In genomic region chr22:25076281-25076680, GRCh38 we compare ENCODE assay signal across 12 cellular contexts.
DNase-seq lines count a peak whose midpoint lies in the region; ATAC-seq, FAIRE-seq and TF ChIP-seq lines count a peak whose summit lies in the region.
"Had no signal": no experiment of that assay in that cellular context is flagged by ENCODE, and none has a peak within 500 bp of the region (broad histone marks: within the 10 kb centered on the region; RNA-seq: fewer than 3 reads in every experiment).

No MANE protein-coding gene starts in this region.

- CTCF ChIA-PET in activated CD4-positive, alpha-beta T cell treated with anti-CD3 and anti-CD28 coated beads for 36 hours (lab: Charles Lee), result interaction anchor here (0.5 to 2.8 kb wide), 15 partner anchors 8 to 1589 kb away, joined by 3 to 14 read pairs (median 5); no protein-coding TSS in a partner anchor

- H3K27me3 Mint-ChIP-seq in activated CD4-positive, alpha-beta T cell treated with anti-CD3 and anti-CD28 coated beads for 36 hours, result no peaks in the 10 kb centered on the region

- no peak for TF ChIP-seq POLR2A in erythroblast (IDR thresholded peaks at IDR 0.05; ENCODE audit: low read length)
- TF ChIP-seq POLR2A in H54 (IDR thresholded peaks at IDR 0.05; ENCODE audit: low read depth, low read length), result no peak

- POLR2A ChIA-PET in activated CD4-positive, alpha-beta T cell treated with anti-CD3 and anti-CD28 coated beads for 36 hours (lab: Charles Lee), result interaction anchor here (0.6 to 1.5 kb wide), 5 partner anchors 8 to 494 kb away, joined by 3 to 17 read pairs (median 4); no protein-coding TSS in a partner anchor

- H3K4me1 Mint-ChIP-seq in activated CD4-positive, alpha-beta T cell treated with anti-CD3 and anti-CD28 coated beads for 36 hours, result peaks cover 86% of the 10 kb centered on the region

- H3K9me3 Mint-ChIP-seq in activated CD4-positive, alpha-beta T cell treated with anti-CD3 and anti-CD28 coated beads for 36 hours (ENCODE audit: low read depth), result no peaks in the 10 kb centered on the region

- peak overlapping the region; percentile 83 for H3K27ac Mint-ChIP-seq in activated CD4-positive, alpha-beta T cell treated with anti-CD3 and anti-CD28 coated beads for 36 hours

- intact Hi-C loops in activated CD4-positive, alpha-beta T cell treated with anti-CD3 and anti-CD28 coated beads for 36 hours (cut with DNase I, micrococcal nuclease), result loop anchor here (1.0 to 10.0 kb wide), 8 partner anchors 10 to 1349 kb away; partner anchors contain the start of genes ASPHD2 (in 1 of the 2) and GRK3 (in 1 of the 2)

- no peak for FAIRE-seq in H54 (lab: Jason Lieb, UNC)
- FAIRE-seq: A549 had no signal

- peak; percentile 76 for ATAC-seq in activated CD4-positive, alpha-beta T cell treated with anti-CD3 and anti-CD28 coated beads for 36 hours
- peak; percentile 84 for ATAC-seq in stimulated activated naive CD8-positive, alpha-beta T cell treated with anti-CD3 and anti-CD28 coated beads, Interleukin-15, Interleukin-2, amounts not matched to agents 100 U/mL and 50 U/mL, for 24 hours
- ATAC-seq: A549 had no signal

- DNase-seq in activated CD4-positive, alpha-beta T cell treated with anti-CD3 and anti-CD28 coated beads for 36 hours, result peak; percentile 85
- no peak for DNase-seq in activated CD4-positive, alpha-beta T cell treated with anti-CD3 and anti-CD28 coated beads, Interleukin-2, amount 50 U/mL, for 1 hour
- peak; percentile 59 for DNase-seq in activated CD8-positive, alpha-beta memory T cell treated with anti-CD3 and anti-CD28 coated beads, Interleukin-2, amount 50 U/mL, for 4 hours
- peak; percentile 48 to 88 for DNase-seq in erythroblast (lab: John Stamatoyannopoulos, UW)
- DNase-seq in stimulated activated naive CD8-positive, alpha-beta T cell treated with anti-CD3 and anti-CD28 coated beads, Interleukin-15, Interleukin-2, amounts not matched to agents 100 U/mL and 50 U/mL, for 24 hours, result peak; percentile 72
- no peak for DNase-seq in H54 (ENCODE audit: insufficient read length, low spot score)
- DNase-seq in ecto neural progenitor cell (ENCODE audit: low spot score), result no peak
- no peak for DNase-seq in HT-29 (ENCODE audit: low spot score)
- DNase-seq: dorsolateral prefrontal cortex, kidney glomerular epithelial cell, NCI-H510A had no signal

- peaks cover 11% of the 10 kb centered on the region for H3K36me3 Mint-ChIP-seq in activated CD4-positive, alpha-beta T cell treated with anti-CD3 and anti-CD28 coated beads for 36 hours (ENCODE audit: low read depth)

- peak overlapping the region; percentile 34 for H3K4me3 Mint-ChIP-seq in activated CD4-positive, alpha-beta T cell treated with anti-CD3 and anti-CD28 coated beads for 36 hours

Comparison
In these comparisons a context has a peak if more than half of its experiments do, and no peak if none do; other contexts are left out.
1. DNase-seq: peak in activated CD4-positive, alpha-beta T cell treated with anti-CD3 and anti-CD28 coated beads for 36 hours (single experiment), activated CD8-positive, alpha-beta memory T cell treated with anti-CD3 and anti-CD28 coated beads, Interleukin-2, amount 50 U/mL, for 4 hours (single experiment), erythroblast (2 of 2) and stimulated activated naive CD8-positive, alpha-beta T cell treated with anti-CD3 and anti-CD28 coated beads, Interleukin-15, Interleukin-2, amounts not matched to agents 100 U/mL and 50 U/mL, for 24 hours (single experiment); none in activated CD4-positive, alpha-beta T cell treated with anti-CD3 and anti-CD28 coated beads, Interleukin-2, amount 50 U/mL, for 1 hour (single experiment), H54 (single experiment), ecto neural progenitor cell (single experiment) and HT-29 (single experiment).